In the genomic region with DNA sequence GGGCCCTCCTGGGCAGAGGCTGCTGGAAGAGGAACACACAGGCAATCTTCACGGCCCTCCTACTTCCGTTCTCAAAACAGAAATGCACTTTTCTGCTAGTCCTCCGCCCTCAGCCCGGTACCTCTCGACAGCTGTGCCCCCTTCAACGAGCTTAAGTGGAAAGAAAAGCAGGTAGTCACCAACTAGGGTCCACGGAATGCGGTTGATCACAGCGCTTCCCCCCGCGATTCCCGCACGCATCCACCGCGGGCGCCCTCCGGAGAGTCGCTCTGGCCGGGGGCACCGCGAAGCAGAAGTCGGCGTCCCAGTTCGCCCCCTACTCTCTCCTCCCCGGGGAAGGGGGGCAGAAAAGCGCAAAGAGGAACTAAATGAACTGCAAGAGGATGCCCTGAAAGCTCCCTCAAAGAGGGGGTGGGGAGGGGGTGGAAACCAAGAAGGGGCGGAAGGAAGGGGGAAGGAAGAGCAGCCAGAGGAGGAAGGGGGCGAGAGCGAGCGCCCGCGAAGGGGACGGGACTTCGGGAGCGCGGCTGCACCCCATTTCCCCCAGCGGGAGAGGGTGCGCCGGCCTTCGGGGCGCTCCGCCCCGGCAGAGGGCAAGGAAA, we compare ENCODE assay signal across 8 cellular contexts. TPM values are rescaled to one million over a fixed set of nuclear protein-coding genes. Genes with fewer than 3 reads are reported as not detected.
DNase-seq lines count a peak whose midpoint lies in the region; ATAC-seq and TF ChIP-seq lines count a peak whose summit lies in the region.

No MANE protein-coding gene starts in this region.

- peak; percentile 1 for ATAC-seq in GM21367 (IDR thresholded peaks at IDR 0.05; ENCODE audit: unreplicated experiment)

- H3K4me3 ChIP-seq in astrocyte of the spinal cord (ENCODE audit: low read depth, low read length) (peak overlapping the region; percentile 86), iPS-11a (ENCODE audit: low read depth, low read length) (peak overlapping the region; percentile 83), skeletal muscle satellite cell (ENCODE audit: low read length) (peak overlapping the region; percentile 87)

- H3K9ac ChIP-seq in skeletal muscle satellite cell (ENCODE audit: low read depth, low read length) = peak overlapping the region; percentile 84

- in situ Hi-C loops in astrocyte of the spinal cord (cut with HindIII; ENCODE audit: low sequenced_read_pairs) = no loop called here

- peak; percentile 33 for DNase-seq in CMK (ENCODE audit: low read depth)
- peak; percentile 74 for DNase-seq in KG1 (lab: John Stamatoyannopoulos, UW)
- DNase-seq in T-helper 9 cell = peak; percentile 35
- peak; percentile 24 for DNase-seq in astrocyte of the spinal cord (ENCODE audit: low read depth, low spot score)
- no peak for DNase-seq in GM19240 (ENCODE audit: insufficient read length, low spot score)

- H3K4me1 ChIP-seq in skeletal muscle satellite cell (ENCODE audit: control insufficient read depth, insufficient read depth, low read length) = peaks cover 16% of the 10 kb centered on the region

- peak overlapping the region; percentile 94 for H3K4me2 ChIP-seq in skeletal muscle satellite cell (ENCODE audit: low read length)

- H3K36me3 ChIP-seq in skeletal muscle satellite cell (ENCODE audit: insufficient read depth, low read length) = no peaks in the 10 kb centered on the region

- no peaks in the 10 kb centered on the region for H3K27me3 ChIP-seq in skeletal muscle satellite cell (ENCODE audit: control insufficient read depth, insufficient read depth, low read length)

- no peak for TF ChIP-seq CTCF in astrocyte of the spinal cord (IDR thresholded peaks at IDR 0.05; ENCODE audit: low read depth, low read length)

- no peaks in the 10 kb centered on the region for H3K9me3 ChIP-seq in skeletal muscle satellite cell (replicated peaks; ENCODE audit: low read length)

RNA-seq across cellular contexts. Expression of a gene that starts 0.7 kb away (rescaled TPM):
- 47.4 and 59.6 TPM in 2 replicates for total RNA-seq in skeletal muscle satellite cell (2012; rRNA removed)
